ENCODE assay signal across 13 cellular contexts in genomic region chr6:112018619-112019416, GRCh38. TPM values are rescaled to one million over a fixed set of nuclear protein-coding genes. Genes with fewer than 3 reads are reported as not detected.
DNase-seq lines count a peak whose midpoint lies in the region; ATAC-seq and TF ChIP-seq lines count a peak whose summit lies in the region.
"Had no signal": no experiment of that assay in that cellular context is flagged by ENCODE, and none has a peak within 500 bp of the region (broad histone marks: within the 10 kb centered on the region; RNA-seq: fewer than 3 reads in every experiment).

No MANE protein-coding gene starts in this region.

- TF ChIP-seq EP300 in SK-N-SH (IDR thresholded peaks at IDR 0.05; ENCODE audit: borderline replicate concordance in 1 of 2, low read depth in 1 of 2, low read length in 1 of 2) (peak in 1 of 2 experiments; percentile 20; a peak in 1 of 4 replicates), sigmoid colon (IDR thresholded peaks at IDR 0.05) (no peak)

- TF ChIP-seq CTCF in SK-N-SH (IDR thresholded peaks at IDR 0.05) = no peak
- TF ChIP-seq CTCF in heart right ventricle (IDR thresholded peaks at IDR 0.05) = no peak
- TF ChIP-seq CTCF in sigmoid colon (IDR thresholded peaks at IDR 0.05) = no peak

- H2AFZ ChIP-seq in SK-N-SH (ENCODE audit: low read depth) = peak overlapping the region; percentile 25; the same call in 1 of the 2 replicates

- WGBS in SK-N-SH (ENCODE audit: low lambda C conversion rate) = 46% methylated on average over 12 of the region's 12 CpGs
- whole genome bisulfite sequencing in heart right ventricle, 2 donors = 38 to 52% methylated on average over 12 of the region's 12 CpGs
- WGBS in sigmoid colon, 2 donors = 16 to 57% methylated on average over 12 of the region's 12 CpGs

- no peak overlapping the region for H3K4me2 ChIP-seq in SK-N-SH

- peaks cover 0 to 26% of the 10 kb centered on the region in 2 experiments; a peak in 2 of 4 replicates for H3K4me1 ChIP-seq in SK-N-SH (ENCODE audit: control insufficient read depth in 1 of 2, insufficient read depth in 2 of 2, low read depth in 1 of 2, low read length in 1 of 2)
- H3K4me1 ChIP-seq in heart right ventricle = peaks cover 11 to 63% (median 51%) of the 10 kb centered on the region in 9 donors
- peaks cover 0 to 46% (median 26%) of the 10 kb centered on the region in 4 donors for H3K4me1 ChIP-seq in sigmoid colon

- intact Hi-C loops in heart right ventricle (cut with DNase I) (no loop called here), sigmoid colon (cut with DNase I) (no loop called here)

- no peaks in the 10 kb centered on the region for H4K20me1 ChIP-seq in SK-N-SH (ENCODE audit: insufficient read depth)

- H3K4me3 ChIP-seq in SK-N-SH (ENCODE audit: low read depth in 2 of 2, low read length in 1 of 2) (no peak overlapping the region), heart right ventricle (no peak overlapping the region), sigmoid colon (no peak overlapping the region)

- H3K36me3 Mint-ChIP-seq in naive thymus-derived CD8-positive, alpha-beta T cell = peaks cover 0 to 4% (median 4%) of the 10 kb centered on the region in 3 donors

- peak overlapping the region in 1 of 2 experiments; percentile 14; a peak in 1 of 4 replicates for H3K27ac ChIP-seq in SK-N-SH (ENCODE audit: low read depth in 2 of 2, low read length in 1 of 2)
- peak overlapping the region in 7 of 10 donors; percentile 14 to 67 (median 58) for H3K27ac ChIP-seq in heart right ventricle
- H3K27ac ChIP-seq in sigmoid colon = peak overlapping the region; percentile 7 to 60 (median 20)

- peak; percentile 55 for DNase-seq in HEK293T (ENCODE audit: extremely low spot score)
- peak; percentile 61 for DNase-seq in SK-N-SH
- peak; percentile 41 to 86 for DNase-seq in heart right ventricle
- no peak for DNase-seq in sigmoid colon
- no peak for DNase-seq in naive thymus-derived CD8-positive, alpha-beta T cell
- no peak for DNase-seq in HPDE6-E6E7 (ENCODE audit: extremely low spot score)
- no peak for DNase-seq in NCI-H1048 (lab: John Stamatoyannopoulos, UW)
- DNase-seq: activated CD8-positive, alpha-beta T cell treated with anti-CD3 and anti-CD28 coated beads, Interleukin-2, amount 10 ng/mL, durations not matched to agents 7 days and 5 days; DMS153; head of caudate nucleus; NCI-H1436; stimulated activated CD4-positive, alpha-beta T cell treated with anti-CD3 and anti-CD28 coated beads, Interleukin-4, amount 100 ng/mL, for 4 hours had no signal

- peaks cover 0 to 6% (median 3%) of the 10 kb centered on the region in 9 donors for H3K9me3 Mint-ChIP-seq in naive thymus-derived CD8-positive, alpha-beta T cell

- H3K9ac ChIP-seq in SK-N-SH = no peak overlapping the region

- H3F3A ChIP-seq in SK-N-SH (replicated peaks; ENCODE audit: insufficient read depth) = peaks cover 5% of the 10 kb centered on the region

- H3K4me1 Mint-ChIP-seq in naive thymus-derived CD8-positive, alpha-beta T cell = peaks cover 11 to 22% (median 16%) of the 10 kb centered on the region in 4 donors

- H3K36me3 ChIP-seq in SK-N-SH (replicated peaks in 1 of 2; ENCODE audit: control insufficient read depth in 1 of 2, insufficient read depth in 2 of 2, low read length in 1 of 2) = no peaks in the 10 kb centered on the region
- H3K36me3 ChIP-seq in heart right ventricle = no peaks in the 10 kb centered on the region
- H3K36me3 ChIP-seq in sigmoid colon = no peaks in the 10 kb centered on the region

- no peak for TF ChIP-seq RAD21 in SK-N-SH (IDR thresholded peaks at IDR 0.05; ENCODE audit: low read length)

- H3K27me3 ChIP-seq in SK-N-SH (ENCODE audit: insufficient read depth) (no peaks in the 10 kb centered on the region), heart right ventricle (no peaks in the 10 kb centered on the region), sigmoid colon (no peaks in the 10 kb centered on the region)

- H3K4me3 Mint-ChIP-seq in naive thymus-derived CD8-positive, alpha-beta T cell = no peak overlapping the region
- H3K4me3 Mint-ChIP-seq: activated CD8-positive, alpha-beta T cell treated with anti-CD3 and anti-CD28 coated beads, Interleukin-2, amount 10 ng/mL, durations not matched to agents 7 days and 5 days had no signal

- CTCF ChIA-PET in HEK293T (lab: Yijun Ruan, JAX) (interaction anchor here (0.8 to 1.4 kb wide), 4 partner anchors 9 to 25 kb away, joined by 3 to 10 read pairs (median 5); no protein-coding TSS in a partner anchor), SK-N-SH (lab: Yijun Ruan, JAX) (interaction anchor here (0.8 to 3.2 kb wide), 7 partner anchors 10 to 760 kb away, joined by 3 to 20 read pairs (median 6); a partner anchor contains a TSS)

- POLR2A ChIA-PET in HEK293T (lab: Yijun Ruan, JAX) (no interaction called here), SK-N-SH (lab: Yijun Ruan, JAX) (no interaction called here)
- POLR2A ChIA-PET in naive thymus-derived CD8-positive, alpha-beta T cell (lab: Charles Lee) = interaction anchor here (0.5 to 3.4 kb wide), 3 partner anchors 8 to 413 kb away, joined by 3 to 26 read pairs (median 6); partner anchors contain the start of gene TRAF3IP2

- no peaks in the 10 kb centered on the region for H3K9me2 ChIP-seq in SK-N-SH

- H3K27ac Mint-ChIP-seq in naive thymus-derived CD8-positive, alpha-beta T cell = peak overlapping the region in 1 of 10 donors; percentile 21
- H3K27ac Mint-ChIP-seq: activated CD8-positive, alpha-beta T cell treated with anti-CD3 and anti-CD28 coated beads, Interleukin-2, amount 10 ng/mL, durations not matched to agents 7 days and 5 days had no signal

- H3K9me3 ChIP-seq in SK-N-SH (no peaks in the 10 kb centered on the region), heart right ventricle (peaks cover 0 to 5% (median 0%) of the 10 kb centered on the region in 11 donors), sigmoid colon (no peaks in the 10 kb centered on the region)

- no peaks in the 10 kb centered on the region for H3K79me2 ChIP-seq in SK-N-SH (ENCODE audit: insufficient read depth)

- no peak for TF ChIP-seq POLR2A in sigmoid colon (IDR thresholded peaks at IDR 0.05)

- ATAC-seq in heart right ventricle (peak; percentile 75 to 91 (median 84)), HG03432 (IDR thresholded peaks at IDR 0.05; ENCODE audit: unreplicated experiment) (no peak)
- no peak for ATAC-seq in naive thymus-derived CD8-positive, alpha-beta T cell
- ATAC-seq: activated CD8-positive, alpha-beta T cell treated with anti-CD3 and anti-CD28 coated beads, Interleukin-2, amount 10 ng/mL, durations not matched to agents 7 days and 5 days had no signal

- H3K27me3 Mint-ChIP-seq in naive thymus-derived CD8-positive, alpha-beta T cell = no peaks in the 10 kb centered on the region

TF ChIP-seq in HEK293T, 16 proteins besides CTCF, POLR2A, EP300 and RAD21:
- TF ChIP-seq PKNOX1 (IDR thresholded peaks at IDR 0.05) (peak; percentile 96), ELF4 (IDR thresholded peaks at IDR 0.05) (no peak), ARNT (IDR thresholded peaks at IDR 0.05) (no peak), L3MBTL2 (conservative IDR thresholded peaks at IDR 0.05) (peak; percentile 92), CTBP1 (IDR thresholded peaks at IDR 0.05; ENCODE audit: borderline replicate concordance) (peak; percentile 78)
TF ChIP-seq in HEK293T: peak in this region for 3.

TF ChIP-seq in SK-N-SH, 30 proteins besides CTCF, POLR2A, EP300 and RAD21:
- TF ChIP-seq RXRA (IDR thresholded peaks at IDR 0.05; ENCODE audit: borderline replicate concordance, low read depth) (no peak), NFIC (IDR thresholded peaks at IDR 0.05; ENCODE audit: borderline replicate concordance) (peak; percentile 36; the same call in 1 of the 2 replicates), SIN3A (IDR thresholded peaks at IDR 0.05; ENCODE audit: borderline replicate concordance, low read depth, low read length) (no peak)

RNA-seq across cellular contexts. Expression of gene CCN6, which starts 35.1 kb away (rescaled TPM):
- polyA plus RNA-seq in SK-N-SH (2012; rRNA removed) (not detected in 2 replicates), heart right ventricle (not detected), sigmoid colon (not detected)
- not detected in 2 replicates for polyA plus RNA-seq in SK-N-SH (2012; cell fraction: cytosol; rRNA removed)
- not detected in 2 replicates for polyA plus RNA-seq in SK-N-SH (2012; cell fraction: nucleus; rRNA removed)
- total RNA-seq in heart right ventricle (not detected), sigmoid colon (not detected)
- not detected for total RNA-seq in naive thymus-derived CD8-positive, alpha-beta T cell
- under 1 TPM; 0.08 to 0.21 (median 0.09) TPM for polyA plus RNA-seq in naive thymus-derived CD8-positive, alpha-beta T cell
- total RNA-seq: activated CD8-positive, alpha-beta T cell treated with anti-CD3 and anti-CD28 coated beads, Interleukin-2, amount 10 ng/mL, durations not matched to agents 7 days and 5 days had no signal

Comparison
In these comparisons a context has a peak if more than half of its experiments do, and no peak if none do; other contexts are left out.
1. DNase-seq: peak in HEK293T (single experiment), SK-N-SH (single experiment) and heart right ventricle (2 of 2); none in sigmoid colon (single experiment), naive thymus-derived CD8-positive, alpha-beta T cell (0 of 10), HPDE6-E6E7 (single experiment) and NCI-H1048 (single experiment).
2. ATAC-seq: peak in heart right ventricle (8 of 8); none in HG03432 (single experiment) and naive thymus-derived CD8-positive, alpha-beta T cell (0 of 2).